14 cellular contexts compared by ENCODE assay signal in the genomic region with DNA sequence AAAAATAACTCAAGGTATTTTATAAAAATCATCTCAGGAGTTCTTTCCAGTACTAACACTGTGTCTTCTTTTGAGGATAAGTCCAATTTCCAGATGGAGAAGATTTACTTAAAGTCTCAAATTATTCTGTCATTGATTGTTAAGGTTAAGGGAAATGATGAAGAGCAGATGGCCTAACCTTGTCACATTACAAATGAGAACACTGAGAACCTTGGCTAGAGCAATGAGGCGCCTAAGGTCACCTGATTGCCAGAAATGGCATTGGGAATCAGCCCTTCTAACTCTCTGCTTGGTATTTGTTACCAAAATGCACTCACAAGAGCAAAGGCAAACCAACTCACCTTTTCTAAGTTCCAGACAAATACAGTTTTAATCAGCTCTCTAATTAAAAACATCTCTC.
DNase-seq lines count a peak whose midpoint lies in the region; ATAC-seq and TF ChIP-seq lines count a peak whose summit lies in the region.
"Had no signal": no experiment of that assay in that cellular context is flagged by ENCODE, and none has a peak within 500 bp of the region (broad histone marks: within the 10 kb centered on the region; RNA-seq: fewer than 3 reads in every experiment).

No MANE protein-coding gene starts in this region.

- 82 to 92% methylated on average over 1 of the region's 1 CpG for WGBS in sigmoid colon, 2 donors

- DNase-seq in Right ventricle myocardium superior = no peak
- no peak for DNase-seq in Right ventricle myocardium inferior (ENCODE audit: missing footprints)
- DNase-seq in NCI-H2171 treated with DMSO at 0.1 percent for 48 hours (lab: John Stamatoyannopoulos, UW) = peak; percentile 72
- DNase-seq in adipocyte (ENCODE audit: low read depth) = peak; percentile 51
- DNase-seq in sigmoid colon = no peak
- no peak for DNase-seq in substantia nigra (lab: John Stamatoyannopoulos, UW)
- no peak for DNase-seq in G401 (ENCODE audit: low spot score)
- no peak for DNase-seq in stimulated activated naive CD4-positive, alpha-beta T cell (lab: John Stamatoyannopoulos, UW)
- DNase-seq: ACHN; CD4-positive, CD25-positive, alpha-beta regulatory T cell; DMS79 treated with DMSO at 0.1 percent for 48 hours; EL; GDM1 had no signal

- TF ChIP-seq POLR2A in sigmoid colon (IDR thresholded peaks at IDR 0.05) = no peak

- H3K9ac ChIP-seq in adipocyte (ENCODE audit: low read length) = no peak overlapping the region
- H3K9ac ChIP-seq: BLaER1 treated with 17β-estradiol and CSF1 and Interleukin-3, amounts not matched to agents 10 nM and 100 nM had no signal

- TF ChIP-seq EP300 in sigmoid colon (IDR thresholded peaks at IDR 0.05) = peak; percentile 59 to 96 (median 88)

- in situ Hi-C loops in G401 (cut with HindIII; ENCODE audit: low sequenced_read_pairs) = no loop called here

- no peaks in the 10 kb centered on the region for H3K27me3 ChIP-seq in adipocyte (replicated peaks; ENCODE audit: control insufficient read depth, insufficient read depth, low read length)
- no peaks in the 10 kb centered on the region for H3K27me3 ChIP-seq in sigmoid colon
- H3K27me3 ChIP-seq: BLaER1 treated with 17β-estradiol and CSF1 and Interleukin-3, amounts not matched to agents 10 nM and 100 nM had no signal

- H3K36me3 ChIP-seq in adipocyte (ENCODE audit: control insufficient read depth, insufficient read depth, low read length, severe bottlenecking) (no peaks in the 10 kb centered on the region), sigmoid colon (no peaks in the 10 kb centered on the region)

- H3K4me3 ChIP-seq in adipocyte (ENCODE audit: low read length) (no peak overlapping the region), sigmoid colon (no peak overlapping the region)
- H3K4me3 ChIP-seq: BLaER1 treated with 17β-estradiol and CSF1 and Interleukin-3, amounts not matched to agents 10 nM and 100 nM had no signal

- intact Hi-C loops in Right ventricle myocardium superior (cut with DNase I) = no loop called here
- intact Hi-C loops in Right ventricle myocardium inferior (cut with DNase I) = no loop called here
- intact Hi-C loops in sigmoid colon (cut with DNase I) = loop anchor here (5.0 kb wide), 1 partner anchor 405 kb away; no protein-coding TSS in a partner anchor

- H3K4me1 ChIP-seq in adipocyte (ENCODE audit: control insufficient read depth, insufficient read depth, low read length) = no peaks in the 10 kb centered on the region
- peaks cover 0 to 36% (median 20%) of the 10 kb centered on the region in 4 donors for H3K4me1 ChIP-seq in sigmoid colon

- ATAC-seq in Right ventricle myocardium superior (ENCODE audit: poor library complexity) (peak; percentile 61), Right ventricle myocardium inferior (no peak)

- TF ChIP-seq CTCF in sigmoid colon (IDR thresholded peaks at IDR 0.05) = no peak

- H3K9me3 ChIP-seq in adipocyte (ENCODE audit: control insufficient read depth, low read length) (peaks cover 23% of the 10 kb centered on the region), sigmoid colon (peaks cover 0 to 14% (median 8%) of the 10 kb centered on the region in 4 donors)

- H3K27ac ChIP-seq in sigmoid colon (peak overlapping the region in 3 of 4 donors; percentile 68 to 72 (median 71)), substantia nigra (ENCODE audit: low read depth, low read length, poor library complexity, severe bottlenecking) (no peak overlapping the region)
- H3K27ac ChIP-seq: BLaER1 treated with 17β-estradiol and CSF1 and Interleukin-3, amounts not matched to agents 10 nM and 100 nM had no signal

Comparison
In these comparisons a context has a peak if more than half of its experiments do, and no peak if none do; other contexts are left out.
1. DNase-seq: peak in NCI-H2171 treated with DMSO at 0.1 percent for 48 hours (single experiment) and adipocyte (single experiment); none in Right ventricle myocardium superior (single experiment), Right ventricle myocardium inferior (single experiment), sigmoid colon (single experiment), substantia nigra (0 of 49), G401 (single experiment) and stimulated activated naive CD4-positive, alpha-beta T cell (0 of 6).